ENCODE assay signal across 1 cellular context in genomic region chr5:32574540-32575175, GRCh38.
TF ChIP-seq lines count a peak whose summit lies in the region.

No MANE protein-coding gene starts in this region.

TF ChIP-seq in liver, 16 proteins besides CTCF, POLR2A, EP300 and RAD21 (continued from another document):
- TF ChIP-seq REST (IDR thresholded peaks at IDR 0.05) (no peak), HNF4A (conservative IDR thresholded peaks at IDR 0.05) (peak; percentile 42 to 73), MAX (IDR thresholded peaks at IDR 0.05) (no peak)
